Comparison of ENCODE assay signal across 14 cellular contexts in the genomic region with DNA sequence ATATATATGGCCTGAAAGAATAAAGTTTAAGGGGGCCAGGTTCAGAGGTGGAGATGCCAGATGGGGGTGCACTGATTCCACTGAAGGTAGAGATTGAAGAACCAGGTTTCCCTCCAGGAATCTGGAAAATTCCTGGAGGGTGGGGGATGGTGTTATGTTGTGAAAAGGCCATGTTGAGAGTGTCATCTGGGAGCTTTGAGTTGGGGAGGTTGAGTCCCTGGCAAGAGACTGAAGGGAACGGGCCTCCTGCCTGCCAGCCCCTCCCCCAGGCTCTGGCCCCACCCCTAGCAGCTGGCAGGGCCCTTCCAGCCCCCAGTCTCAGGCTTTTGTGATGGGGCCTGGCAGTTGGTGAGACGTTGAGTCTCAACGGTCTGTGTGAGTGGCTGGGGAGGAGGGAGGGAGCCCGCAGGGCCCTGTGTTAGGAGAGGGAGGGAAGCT. TPM values are rescaled to one million over a fixed set of nuclear protein-coding genes. Genes with fewer than 3 reads are reported as not detected.
DNase-seq lines count a peak whose midpoint lies in the region; ATAC-seq and TF ChIP-seq lines count a peak whose summit lies in the region.
"Had no signal": no experiment of that assay in that cellular context is flagged by ENCODE, and none has a peak within 500 bp of the region (broad histone marks: within the 10 kb centered on the region; RNA-seq: fewer than 3 reads in every experiment).

No MANE protein-coding gene starts in this region.

- no peak for TF ChIP-seq POLR2A in prostate gland (IDR thresholded peaks at IDR 0.05)

- CTCF ChIA-PET in A673 (lab: Charles Lee), result no interaction called here
- CTCF ChIA-PET in HEK293 (lab: Yijun Ruan, JAX), result interaction anchor here (0.6 to 1.5 kb wide), 9 partner anchors 17 to 1476 kb away, joined by 3 to 8 read pairs (median 3); no protein-coding TSS in a partner anchor

- no peak overlapping the region for H3K27ac ChIP-seq in A673 (ENCODE audit: low read depth, low read length, poor library complexity, severe bottlenecking)
- no peak overlapping the region for H3K27ac ChIP-seq in HEK293 (ENCODE audit: extremely low read depth, low read depth, low read length)
- no peak overlapping the region for H3K27ac ChIP-seq in prostate gland
- H3K27ac ChIP-seq in tibial artery, result no peak overlapping the region
- H3K27ac ChIP-seq: spleen had no signal

- no peaks in the 10 kb centered on the region for H3K36me3 ChIP-seq in A673 (ENCODE audit: insufficient read depth, low read length, poor library complexity, severe bottlenecking)
- no peaks in the 10 kb centered on the region for H3K36me3 ChIP-seq in HEK293 (ENCODE audit: control insufficient read depth in 2 of 2, insufficient read depth in 1 of 2, low read length in 2 of 2)
- H3K36me3 ChIP-seq in prostate gland, result no peaks in the 10 kb centered on the region
- H3K36me3 ChIP-seq in tibial artery, result no peaks in the 10 kb centered on the region
- H3K36me3 ChIP-seq: spleen had no signal

- no peaks in the 10 kb centered on the region for H3K9me3 ChIP-seq in A673 (ENCODE audit: low read depth, low read length, poor library complexity, severe bottlenecking)
- no peaks in the 10 kb centered on the region for H3K9me3 ChIP-seq in HEK293 (ENCODE audit: control insufficient read depth, insufficient read depth, low read depth, low read length)
- H3K9me3 ChIP-seq in prostate gland, result no peaks in the 10 kb centered on the region
- no peaks in the 10 kb centered on the region for H3K9me3 ChIP-seq in tibial artery
- H3K9me3 ChIP-seq: spleen had no signal

- H3K27me3 ChIP-seq in A673 (replicated peaks; ENCODE audit: insufficient read depth, low read depth, low read length, poor library complexity) (peaks cover 6% of the 10 kb centered on the region), prostate gland (replicated peaks; ENCODE audit: insufficient read depth) (no peaks in the 10 kb centered on the region), tibial artery (no peaks in the 10 kb centered on the region)

- DNase-seq in A673 (ENCODE audit: low spot score), result no peak
- peak; percentile 12 for DNase-seq in SHP77 treated with DMSO at 0.1 percent for 48 hours (lab: John Stamatoyannopoulos, UW)
- peak; percentile 68 for DNase-seq in iPS-NIHi7 (ENCODE audit: extremely low spot score)
- DNase-seq in NCI-H1048 (lab: John Stamatoyannopoulos, UW), result no peak
- no peak for DNase-seq in prostate gland (ENCODE audit: low spot score)
- no peak for DNase-seq in tibial artery
- DNase-seq: activated naive CD4-positive, alpha-beta T cell treated with anti-CD3 and anti-CD28 coated beads for 36 hours; CD4-positive, CD25-positive, alpha-beta regulatory T cell; cortex of kidney; NCI-H1436; spleen had no signal

- intact Hi-C loops in A673 (cut with micrococcal nuclease; ENCODE audit: unreplicated experiment) (loop anchor here (10.0 kb wide), 1 partner anchor 454 kb away; no protein-coding TSS in a partner anchor), prostate gland (cut with DNase I) (loop anchor here (5.0 kb wide), 1 partner anchor 607 kb away; no protein-coding TSS in a partner anchor), tibial artery (cut with DNase I; ENCODE audit: low total_unique reads) (no loop called here)

- TF ChIP-seq CTCF in A673 (conservative IDR thresholded peaks at IDR 0.05; ENCODE audit: low read depth, low read length), result peak; percentile 43
- peak; percentile 35; the same call in 1 of the 2 replicates for TF ChIP-seq CTCF in HEK293 (tag by site-specific recombination; IDR thresholded peaks at IDR 0.05)
- no peak for TF ChIP-seq CTCF in prostate gland (IDR thresholded peaks at IDR 0.05)
- TF ChIP-seq CTCF in tibial artery (IDR thresholded peaks at IDR 0.05), result no peak

- H3K4me1 ChIP-seq in A673 (ENCODE audit: insufficient read depth, low read length, poor library complexity, severe bottlenecking) (peaks cover 12% of the 10 kb centered on the region), HEK293 (ENCODE audit: control insufficient read depth, insufficient read depth, low read length) (peaks cover 4% of the 10 kb centered on the region; the same call in 1 of the 2 replicates), prostate gland (replicated peaks) (no peaks in the 10 kb centered on the region), tibial artery (peaks cover 0 to 24% (median 15%) of the 10 kb centered on the region in 4 donors)

- H3K4me3 ChIP-seq in A673 (ENCODE audit: low read depth, low read length, poor library complexity, severe bottlenecking) (no peak overlapping the region), HEK293 (ENCODE audit: low read depth, low read length) (no peak overlapping the region), prostate gland (no peak overlapping the region), tibial artery (no peak overlapping the region)
- H3K4me3 ChIP-seq: spleen had no signal

- BruUV-seq in A673 (replicated peaks; lab: Mats Ljungman, UMichigan), result no TSS peak

- no peak for ATAC-seq in HG03135 (IDR thresholded peaks at IDR 0.05; ENCODE audit: unreplicated experiment)
- ATAC-seq: activated CD4-positive, CD25-positive, alpha-beta regulatory T cell treated with anti-CD3 and anti-CD28 coated beads, Interleukin-2, amount 50 U/mL, for 24 hours had no signal

- 52% methylated on average over 4 of the region's 4 CpGs for WGBS in prostate gland

- POLR2A ChIA-PET in A673 (lab: Charles Lee; ENCODE audit: low non-redundant PET), result no interaction called here
- POLR2A ChIA-PET in HEK293 (lab: Yijun Ruan, JAX), result interaction anchor here (0.9 kb wide), 1 partner anchor 11 kb away, joined by 4 read pairs; no protein-coding TSS in a partner anchor

TF ChIP-seq in HEK293, 187 proteins besides CTCF, POLR2A, EP300 and RAD21:
- TF ChIP-seq ZNF274 (IDR thresholded peaks at IDR 0.05; ENCODE audit: low read length) (no peak), ZNF274 (tag by site-specific recombination; IDR thresholded peaks at IDR 0.05; ENCODE audit: borderline replicate concordance) (no peak), ZNF37A (tag by site-specific recombination; IDR thresholded peaks at IDR 0.05) (no peak), ZNF654 (tag by site-specific recombination; IDR thresholded peaks at IDR 0.05; ENCODE audit: low read depth) (peak; percentile 41; the same call in 1 of the 2 replicates)
- TF ChIP-seq, protein P1, sequence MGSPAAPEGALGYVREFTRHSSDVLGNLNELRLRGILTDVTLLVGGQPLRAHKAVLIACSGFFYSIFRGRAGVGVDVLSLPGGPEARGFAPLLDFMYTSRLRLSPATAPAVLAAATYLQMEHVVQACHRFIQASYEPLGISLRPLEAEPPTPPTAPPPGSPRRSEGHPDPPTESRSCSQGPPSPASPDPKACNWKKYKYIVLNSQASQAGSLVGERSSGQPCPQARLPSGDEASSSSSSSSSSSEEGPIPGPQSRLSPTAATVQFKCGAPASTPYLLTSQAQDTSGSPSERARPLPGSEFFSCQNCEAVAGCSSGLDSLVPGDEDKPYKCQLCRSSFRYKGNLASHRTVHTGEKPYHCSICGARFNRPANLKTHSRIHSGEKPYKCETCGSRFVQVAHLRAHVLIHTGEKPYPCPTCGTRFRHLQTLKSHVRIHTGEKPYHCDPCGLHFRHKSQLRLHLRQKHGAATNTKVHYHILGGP (tag by site-specific recombination; IDR thresholded peaks at IDR 0.05), result peak; percentile 32; the same call in 1 of the 2 replicates
- TF ChIP-seq, protein P2, sequence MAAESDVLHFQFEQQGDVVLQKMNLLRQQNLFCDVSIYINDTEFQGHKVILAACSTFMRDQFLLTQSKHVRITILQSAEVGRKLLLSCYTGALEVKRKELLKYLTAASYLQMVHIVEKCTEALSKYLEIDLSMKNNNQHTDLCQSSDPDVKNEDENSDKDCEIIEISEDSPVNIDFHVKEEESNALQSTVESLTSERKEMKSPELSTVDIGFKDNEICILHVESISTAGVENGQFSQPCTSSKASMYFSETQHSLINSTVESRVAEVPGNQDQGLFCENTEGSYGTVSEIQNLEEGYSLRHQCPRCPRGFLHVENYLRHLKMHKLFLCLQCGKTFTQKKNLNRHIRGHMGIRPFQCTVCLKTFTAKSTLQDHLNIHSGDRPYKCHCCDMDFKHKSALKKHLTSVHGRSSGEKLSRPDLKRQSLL (tag by site-specific recombination; IDR thresholded peaks at IDR 0.05), result no peak

RNA-seq across cellular contexts. Expression of a gene that starts 4.1 kb away (rescaled TPM):
- total RNA-seq in A673 (2021) (6.8 and 15.6 TPM in 2 replicates), prostate gland (10 to 100 TPM; 49.9 to 60.5 TPM)
- total RNA-seq: CD4-positive, CD25-positive, alpha-beta regulatory T cell had no signal

RNA-seq across cellular contexts. Expression of a gene that starts 9.7 kb away (rescaled TPM):
- 39.0 and 39.3 TPM in 2 replicates for total RNA-seq in A673 (2021)
- total RNA-seq in prostate gland, result 10 to 100 TPM; 17.7 to 49.3 TPM

RNA-seq across cellular contexts. Expression of a gene that starts 58.7 kb away (rescaled TPM):
- total RNA-seq in A673 (2021) (104 and 116 TPM in 2 replicates), prostate gland (10 to 100 TPM; 55.2 to 65.7 TPM)

Comparison
In these comparisons a context has a peak if more than half of its experiments do, and no peak if none do; other contexts are left out.
1. DNase-seq: peak in SHP77 treated with DMSO at 0.1 percent for 48 hours (single experiment) and iPS-NIHi7 (single experiment); none in A673 (single experiment), NCI-H1048 (single experiment), prostate gland (single experiment) and tibial artery (0 of 2).
2. CTCF ChIP-seq: peak in A673 (single experiment) and HEK293 (single experiment); none in prostate gland (0 of 4) and tibial artery (0 of 2).